ENCODE assay signal across 11 cellular contexts in the genomic region with DNA sequence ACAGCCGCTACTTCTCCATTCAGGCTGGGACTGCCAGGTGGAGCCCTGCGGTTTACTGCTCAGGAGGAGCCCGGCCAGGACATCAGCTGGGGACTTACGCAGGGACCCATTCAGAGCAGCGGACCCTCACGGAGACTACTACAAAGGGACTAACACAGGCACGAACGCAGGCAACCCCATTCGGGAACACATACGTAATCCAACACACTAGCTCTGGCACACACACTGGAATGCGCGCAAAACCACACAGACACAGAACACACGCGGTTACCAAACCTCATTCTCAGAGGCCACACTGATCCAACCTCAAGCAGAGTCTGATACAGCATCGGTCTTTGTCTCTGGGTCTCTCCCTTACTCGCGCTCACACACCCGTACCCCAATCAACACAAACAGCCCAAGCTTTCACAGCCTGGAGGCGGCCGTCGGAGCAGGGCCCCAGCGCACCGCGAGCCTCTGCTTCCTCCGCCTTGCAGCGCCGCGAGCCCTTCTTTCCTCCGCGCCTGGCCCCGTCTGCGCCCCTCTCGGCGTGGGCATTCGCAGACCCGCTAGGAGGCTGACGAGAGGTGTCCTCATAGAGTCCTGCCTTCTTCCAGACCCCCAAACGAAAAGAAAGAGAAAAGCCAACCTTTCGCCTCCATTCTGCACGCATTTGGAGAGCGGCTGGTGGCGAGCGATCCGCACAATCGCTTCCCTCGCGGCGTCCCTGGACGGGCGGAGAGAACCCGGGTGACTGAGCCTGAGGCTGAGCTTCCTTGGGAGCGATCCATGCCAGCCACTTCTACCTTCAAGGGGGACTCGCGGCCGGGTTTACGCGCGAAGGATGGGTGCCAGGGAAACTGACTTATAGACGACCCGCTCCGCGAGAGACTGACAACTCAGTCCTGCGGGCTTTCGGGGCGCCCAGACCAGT. TPM values are rescaled to one million over a fixed set of nuclear protein-coding genes. Genes with fewer than 3 reads are reported as not detected.
A peak's percentile ranks its signal among the peaks of the same experiment; 100 is the strongest.
DNase-seq lines count a peak whose midpoint lies in the region; ATAC-seq and TF ChIP-seq lines count a peak whose summit lies in the region.
"Had no signal": no experiment of that assay in that cellular context is flagged by ENCODE, and none has a peak within 500 bp of the region (broad histone marks: within the 10 kb centered on the region; RNA-seq: fewer than 3 reads in every experiment).

No MANE protein-coding gene starts in this region.

- H3K9me3 ChIP-seq in ovary (no peaks in the 10 kb centered on the region), transverse colon (no peaks in the 10 kb centered on the region)
- H3K9me3 ChIP-seq: gastrocnemius medialis, suprapubic skin had no signal

- H3K27me3 ChIP-seq in ovary: no peaks in the 10 kb centered on the region
- peaks cover 100% of the 10 kb centered on the region for H3K27me3 ChIP-seq in transverse colon

- no peaks in the 10 kb centered on the region for H3K9me3 Mint-ChIP-seq in central memory CD8-positive, alpha-beta T cell

- TF ChIP-seq POLR2A in ovary (IDR thresholded peaks at IDR 0.05) (no peak), transverse colon (IDR thresholded peaks at IDR 0.05) (no peak)

- H3K4me3 ChIP-seq in ovary (no peak overlapping the region), transverse colon (no peak overlapping the region)
- H3K4me3 ChIP-seq: gastrocnemius medialis, suprapubic skin had no signal

- no peak for ATAC-seq in central memory CD8-positive, alpha-beta T cell (replicated peaks; ENCODE audit: extremely low read depth, poor library complexity, severe bottlenecking)
- no peak for ATAC-seq in GM21619 (IDR thresholded peaks at IDR 0.05; ENCODE audit: unreplicated experiment)
- ATAC-seq: gastrocnemius medialis, right cardiac atrium had no signal

- H3K4me1 ChIP-seq in ovary (ENCODE audit: insufficient read depth) (no peaks in the 10 kb centered on the region), transverse colon (peaks cover 0 to 11% (median 4%) of the 10 kb centered on the region in 4 donors)
- H3K4me1 ChIP-seq: gastrocnemius medialis had no signal

- H3K27ac ChIP-seq in ovary: no peak overlapping the region
- H3K27ac ChIP-seq in transverse colon: no peak overlapping the region
- H3K27ac ChIP-seq: gastrocnemius medialis, suprapubic skin had no signal

- intact Hi-C loops in ovary (cut with DNase I) (no loop called here), transverse colon (cut with DNase I; ENCODE audit: low total_unique reads) (no loop called here)

- TF ChIP-seq EP300 in ovary (IDR thresholded peaks at IDR 0.05) (no peak), transverse colon (IDR thresholded peaks at IDR 0.05; ENCODE audit: low read depth) (no peak)

- WGBS in ovary, 3 donors: 1 to 2% (median 2%) methylated on average over 65 of the region's 65 CpGs
- 14% methylated on average over 49 of the region's 65 CpGs; no CpG with 5 or more reads in 1 of the 2 donors for WGBS in transverse colon (ENCODE audit: low coverage in 1 of 2), 2 donors

- peaks cover 38% of the 10 kb centered on the region for H3K4me1 Mint-ChIP-seq in central memory CD8-positive, alpha-beta T cell

- peak overlapping the region; percentile 31 for H3K4me3 Mint-ChIP-seq in central memory CD8-positive, alpha-beta T cell

- H3K27me3 Mint-ChIP-seq in central memory CD8-positive, alpha-beta T cell: peaks cover 97% of the 10 kb centered on the region

- H3K36me3 ChIP-seq in ovary: no peaks in the 10 kb centered on the region
- no peaks in the 10 kb centered on the region for H3K36me3 ChIP-seq in transverse colon
- H3K36me3 ChIP-seq: gastrocnemius medialis, suprapubic skin had no signal

- DNase-seq in NCI-H748 (lab: John Stamatoyannopoulos, UW; ENCODE audit: unreplicated experiment) (peak; percentile 46), NCI-H748 treated with DMSO at 0.1 percent for 48 hours (lab: John Stamatoyannopoulos, UW) (no peak), NCI-H1105 (lab: John Stamatoyannopoulos, UW) (peak; percentile 21), non-pigmented ciliary epithelial cell (ENCODE audit: low read depth) (peak; percentile 13), ovary (no peak), transverse colon (no peak)
- DNase-seq in central memory CD8-positive, alpha-beta T cell (ENCODE audit: low spot score in 2 of 2): no peak
- DNase-seq: gastrocnemius medialis, right cardiac atrium had no signal

- TF ChIP-seq CTCF in ovary (IDR thresholded peaks at IDR 0.05) (no peak), transverse colon (IDR thresholded peaks at IDR 0.05) (no peak)

- peak overlapping the region; percentile 32 for H3K27ac Mint-ChIP-seq in central memory CD8-positive, alpha-beta T cell (ENCODE audit: low read depth)

- in situ Hi-C loops in transverse colon (cut with MboI; ENCODE audit: low pct_ligation_motif_present in 1 of 4, low pct_unique_long_range_greater_than_20kb in 1 of 4, low sequenced_read_pairs in 3 of 4): no loop called here

- peaks cover 27% of the 10 kb centered on the region for H3K36me3 Mint-ChIP-seq in central memory CD8-positive, alpha-beta T cell (ENCODE audit: insufficient read depth)

RNA-seq across cellular contexts. Expression of gene SLC32A1, which starts 1.0 kb away (rescaled TPM):
- not detected for total RNA-seq in ovary
- polyA plus RNA-seq in ovary: not detected
- total RNA-seq in transverse colon: not detected
- total RNA-seq: gastrocnemius medialis, right cardiac atrium, suprapubic skin had no signal
- polyA plus RNA-seq: right cardiac atrium had no signal

RNA-seq across cellular contexts. Expression of gene ACTR5, which starts 24.9 kb away (rescaled TPM):
- 10 to 100 TPM in 4 of 7 donors, 1 to 10 TPM in 3; 6.2 to 12.3 (median 10.6) TPM for total RNA-seq in ovary
- polyA plus RNA-seq in ovary: 1 to 10 TPM; 6.8 to 7.1 TPM
- total RNA-seq in transverse colon: 10 to 100 TPM in 3 of 4 donors, 1 to 10 TPM in 1; 7.2 to 21.3 (median 11.4) TPM

Comparison
In these comparisons a context has a peak if more than half of its experiments do, and no peak if none do; other contexts are left out.
1. DNase-seq: peak in NCI-H748 (single experiment), NCI-H1105 (single experiment) and non-pigmented ciliary epithelial cell (single experiment); none in NCI-H748 treated with DMSO at 0.1 percent for 48 hours (single experiment), central memory CD8-positive, alpha-beta T cell (0 of 2), ovary (0 of 5) and transverse colon (single experiment).